In the genomic region with DNA sequence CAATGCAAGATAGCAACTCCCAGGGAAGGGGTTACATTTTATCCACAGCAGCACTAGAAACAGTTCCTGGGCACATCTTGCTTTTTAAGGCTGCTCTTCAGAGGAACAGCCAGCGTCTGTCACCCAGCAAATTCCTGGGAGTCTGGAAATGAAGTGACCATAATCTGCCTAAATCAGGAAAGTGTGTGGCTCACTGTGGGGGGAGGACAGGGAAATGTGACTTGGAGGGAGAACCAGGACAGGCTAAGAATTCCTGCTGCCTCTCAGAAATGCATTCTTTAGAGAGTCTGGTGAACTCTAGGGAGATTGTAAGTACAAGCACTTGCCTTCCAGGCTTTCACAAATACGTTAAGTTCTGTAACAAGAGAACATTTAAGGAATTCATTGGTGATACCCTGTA, we compare ENCODE assay signal across 24 cellular contexts.
DNase-seq lines count a peak whose midpoint lies in the region; ATAC-seq, FAIRE-seq and TF ChIP-seq lines count a peak whose summit lies in the region.
"Had no signal": no experiment of that assay in that cellular context is flagged by ENCODE, and none has a peak within 500 bp of the region (broad histone marks: within the 10 kb centered on the region; RNA-seq: fewer than 3 reads in every experiment).

No MANE protein-coding gene starts in this region.

- peak; percentile 93 for FAIRE-seq in astrocyte (lab: Jason Lieb, UNC)
- FAIRE-seq: colon, kidney had no signal

- H3K9me3 ChIP-seq in cardiac muscle cell (ENCODE audit: low read depth) (no peaks in the 10 kb centered on the region), astrocyte (ENCODE audit: insufficient read depth, low read depth, low read length) (no peaks in the 10 kb centered on the region)
- H3K9me3 ChIP-seq: BE2C, neutrophil had no signal

- CTCF ChIA-PET in activated naive CD4-positive, alpha-beta T cell treated with anti-CD3 and anti-CD28 coated beads for 36 hours (lab: Charles Lee), result no interaction called here

- intact Hi-C loops in Right ventricle myocardium inferior (cut with DNase I), result no loop called here
- intact Hi-C loops in activated naive CD4-positive, alpha-beta T cell treated with anti-CD3 and anti-CD28 coated beads for 36 hours (cut with micrococcal nuclease), result no loop called here

- H3K36me3 Mint-ChIP-seq in astrocyte (ENCODE audit: low read depth, unreplicated experiment), result no peaks in the 10 kb centered on the region
- H3K36me3 Mint-ChIP-seq in osteocyte (ENCODE audit: unreplicated experiment), result no peaks in the 10 kb centered on the region
- no peaks in the 10 kb centered on the region for H3K36me3 Mint-ChIP-seq in activated naive CD4-positive, alpha-beta T cell treated with anti-CD3 and anti-CD28 coated beads for 36 hours (ENCODE audit: low read depth)
- H3K36me3 Mint-ChIP-seq: activated naive CD8-positive, alpha-beta T cell treated with anti-CD3 and anti-CD28 coated beads for 36 hours; T-cell; type B pancreatic cell had no signal

- DNase-seq in cardiac muscle cell (ENCODE audit: low read depth in 1 of 2, low spot score in 1 of 2) (peak in 1 of 2 donors; percentile 46), Right ventricle myocardium inferior (ENCODE audit: missing footprints) (no peak), astrocyte (ENCODE audit: low read depth) (peak; percentile 19), hepatic stellate cell (ENCODE audit: low spot score) (peak; percentile 21), cerebellar cortex (ENCODE audit: low spot score) (no peak), osteocyte (ENCODE audit: extremely low spot score, unreplicated experiment) (no peak)
- DNase-seq in activated T-cell treated with anti-CD3 and anti-CD28 coated beads, Interleukin-2, amount 50 U/mL, for 1 hour, result no peak
- no peak for DNase-seq in activated naive CD4-positive, alpha-beta T cell treated with anti-CD3 and anti-CD28 coated beads for 36 hours
- DNase-seq: 8988T; activated CD4-positive, alpha-beta memory T cell treated with anti-CD3 and anti-CD28 coated beads, Interleukin-2, amount 10 ng/mL, durations not matched to agents 7 days and 5 days; activated naive CD8-positive, alpha-beta T cell treated with anti-CD3 and anti-CD28 coated beads for 36 hours; BE2C; effector memory CD4-positive, alpha-beta T cell; kidney; MM.1S; NCI-H1436; NCI-H524; stimulated activated CD4-positive, alpha-beta T cell treated with anti-CD3 and anti-CD28 coated beads, Interleukin-2, amount 100 ng/mL, for 24 hours; T-cell had no signal

- H3K4me1 Mint-ChIP-seq in astrocyte (ENCODE audit: low read depth, unreplicated experiment) (peaks cover 21% of the 10 kb centered on the region), osteocyte (ENCODE audit: unreplicated experiment) (peaks cover 6% of the 10 kb centered on the region)
- no peaks in the 10 kb centered on the region for H3K4me1 Mint-ChIP-seq in activated naive CD4-positive, alpha-beta T cell treated with anti-CD3 and anti-CD28 coated beads for 36 hours (ENCODE audit: low read depth)
- H3K4me1 Mint-ChIP-seq: activated CD4-positive, alpha-beta memory T cell treated with anti-CD3 and anti-CD28 coated beads, Interleukin-2, amount 10 ng/mL, durations not matched to agents 7 days and 5 days; activated naive CD8-positive, alpha-beta T cell treated with anti-CD3 and anti-CD28 coated beads for 36 hours; T-cell had no signal

- peaks cover 23% of the 10 kb centered on the region for H3K4me1 ChIP-seq in cardiac muscle cell (ENCODE audit: low read depth)
- H3K4me1 ChIP-seq in astrocyte (ENCODE audit: insufficient read depth, low read length), result peaks cover 18% of the 10 kb centered on the region
- H3K4me1 ChIP-seq: BE2C had no signal

- H3K36me3 ChIP-seq in cardiac muscle cell (no peaks in the 10 kb centered on the region), astrocyte (ENCODE audit: insufficient read depth, low read length) (no peaks in the 10 kb centered on the region)
- H3K36me3 ChIP-seq: BE2C, neutrophil had no signal

- ATAC-seq in Right ventricle myocardium inferior, result no peak
- ATAC-seq: T-cell had no signal

- TF ChIP-seq CTCF in cardiac muscle cell (IDR thresholded peaks at IDR 0.05; ENCODE audit: low read depth, low read length) (no peak), astrocyte (IDR thresholded peaks at IDR 0.05; ENCODE audit: insufficient read depth, low read depth, low read length) (no peak), osteocyte (IDR thresholded peaks at IDR 0.05) (no peak)

- H3K27ac Mint-ChIP-seq in astrocyte (ENCODE audit: unreplicated experiment) (peak overlapping the region; percentile 49), osteocyte (ENCODE audit: unreplicated experiment) (no peak overlapping the region)
- no peak overlapping the region for H3K27ac Mint-ChIP-seq in activated naive CD4-positive, alpha-beta T cell treated with anti-CD3 and anti-CD28 coated beads for 36 hours
- H3K27ac Mint-ChIP-seq: activated CD4-positive, alpha-beta memory T cell treated with anti-CD3 and anti-CD28 coated beads, Interleukin-2, amount 10 ng/mL, durations not matched to agents 7 days and 5 days; activated naive CD8-positive, alpha-beta T cell treated with anti-CD3 and anti-CD28 coated beads for 36 hours; T-cell; type B pancreatic cell had no signal

- peaks cover 5% of the 10 kb centered on the region for H3K9me3 Mint-ChIP-seq in astrocyte (ENCODE audit: unreplicated experiment)
- peaks cover 36% of the 10 kb centered on the region for H3K9me3 Mint-ChIP-seq in osteocyte (ENCODE audit: unreplicated experiment)
- H3K9me3 Mint-ChIP-seq in activated naive CD4-positive, alpha-beta T cell treated with anti-CD3 and anti-CD28 coated beads for 36 hours, result peaks cover 8% of the 10 kb centered on the region
- H3K9me3 Mint-ChIP-seq: type B pancreatic cell had no signal

- H3K79me2 ChIP-seq in astrocyte (ENCODE audit: insufficient read depth, low read length), result no peaks in the 10 kb centered on the region

- H3K4me2 ChIP-seq in astrocyte (ENCODE audit: low read length), result peak overlapping the region; percentile 9
- H3K4me2 ChIP-seq: smooth muscle cell had no signal

- peak overlapping the region; percentile 91 for H3K27ac ChIP-seq in cardiac muscle cell
- H3K27ac ChIP-seq in astrocyte (ENCODE audit: low read depth, low read length), result peak overlapping the region; percentile 60
- H3K27ac ChIP-seq: neutrophil had no signal

- H4K20me1 ChIP-seq in astrocyte (ENCODE audit: insufficient read depth, low read length), result no peaks in the 10 kb centered on the region

- H3K4me3 Mint-ChIP-seq in astrocyte (ENCODE audit: unreplicated experiment) (peak overlapping the region; percentile 10), osteocyte (ENCODE audit: unreplicated experiment) (no peak overlapping the region)
- H3K4me3 Mint-ChIP-seq in activated naive CD4-positive, alpha-beta T cell treated with anti-CD3 and anti-CD28 coated beads for 36 hours, result no peak overlapping the region
- H3K4me3 Mint-ChIP-seq: activated CD4-positive, alpha-beta memory T cell treated with anti-CD3 and anti-CD28 coated beads, Interleukin-2, amount 10 ng/mL, durations not matched to agents 7 days and 5 days; activated naive CD8-positive, alpha-beta T cell treated with anti-CD3 and anti-CD28 coated beads for 36 hours; T-cell; type B pancreatic cell had no signal

- H3K27me3 Mint-ChIP-seq in astrocyte (ENCODE audit: low read depth, unreplicated experiment) (no peaks in the 10 kb centered on the region), osteocyte (ENCODE audit: unreplicated experiment) (no peaks in the 10 kb centered on the region)
- no peaks in the 10 kb centered on the region for H3K27me3 Mint-ChIP-seq in activated naive CD4-positive, alpha-beta T cell treated with anti-CD3 and anti-CD28 coated beads for 36 hours (ENCODE audit: low read depth)
- H3K27me3 Mint-ChIP-seq: activated CD4-positive, alpha-beta memory T cell treated with anti-CD3 and anti-CD28 coated beads, Interleukin-2, amount 10 ng/mL, durations not matched to agents 7 days and 5 days; activated naive CD8-positive, alpha-beta T cell treated with anti-CD3 and anti-CD28 coated beads for 36 hours; T-cell; type B pancreatic cell had no signal

- H3K9ac ChIP-seq in astrocyte (ENCODE audit: low read length), result peak overlapping the region; percentile 11

- H3K4me3 ChIP-seq in cardiac muscle cell, result no peak overlapping the region
- no peak overlapping the region for H3K4me3 ChIP-seq in astrocyte (ENCODE audit: insufficient read depth, low read depth, low read length)
- H3K4me3 ChIP-seq: lung, smooth muscle cell had no signal

- H3K27me3 ChIP-seq in cardiac muscle cell (no peaks in the 10 kb centered on the region), astrocyte (ENCODE audit: insufficient read depth, low read length) (no peaks in the 10 kb centered on the region)
- H3K27me3 ChIP-seq: BE2C, neutrophil had no signal

- H2AFZ ChIP-seq in astrocyte (ENCODE audit: low read depth, low read length), result peak overlapping the region; percentile 14

Comparison
In these comparisons a context has a peak if more than half of its experiments do, and no peak if none do; other contexts are left out.
1. DNase-seq: peak in astrocyte (single experiment) and hepatic stellate cell (single experiment); none in Right ventricle myocardium inferior (single experiment), cerebellar cortex (single experiment), activated T-cell treated with anti-CD3 and anti-CD28 coated beads, Interleukin-2, amount 50 U/mL, for 1 hour (single experiment), osteocyte (single experiment) and activated naive CD4-positive, alpha-beta T cell treated with anti-CD3 and anti-CD28 coated beads for 36 hours (single experiment).